In the genomic region with DNA sequence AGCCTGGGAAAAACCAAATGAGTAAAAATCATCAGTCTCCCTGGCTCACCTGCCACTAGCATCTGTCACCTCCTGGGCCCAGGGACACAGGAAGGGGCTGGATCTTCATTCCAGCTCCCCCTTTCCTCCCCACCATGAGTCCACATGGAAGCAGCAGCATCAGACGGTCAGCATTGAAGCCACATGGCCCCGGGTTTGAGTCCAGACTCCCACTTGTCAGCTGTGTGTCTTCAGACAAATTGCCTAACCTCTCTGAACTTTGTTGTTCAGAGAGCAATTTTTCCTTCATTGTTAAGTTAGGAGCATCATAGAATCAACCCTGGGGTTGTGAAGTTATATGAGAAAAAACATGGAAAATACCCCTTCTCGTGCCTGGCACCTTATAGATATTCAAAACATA, we compare ENCODE assay signal across 4 cellular contexts.
TF ChIP-seq lines count a peak whose summit lies in the region.

No MANE protein-coding gene starts in this region.

TF ChIP-seq in SK-N-SH, 30 proteins besides CTCF, POLR2A, EP300 and RAD21:
- TF ChIP-seq CHD2 (IDR thresholded peaks at IDR 0.05; ENCODE audit: low read length, partially characterized antibody) (no peak), TEAD4 (IDR thresholded peaks at IDR 0.05; ENCODE audit: borderline replicate concordance, insufficient read depth) (no peak), POLR2AphosphoS5 (IDR thresholded peaks at IDR 0.05; ENCODE audit: low read depth, low read length) (no peak), RCOR1 (IDR thresholded peaks at IDR 0.05; ENCODE audit: low read length) (0 out of 2 replicates have a peak, but pooled peaks have one; percentile 30)
- TF ChIP-seq, protein P1, sequence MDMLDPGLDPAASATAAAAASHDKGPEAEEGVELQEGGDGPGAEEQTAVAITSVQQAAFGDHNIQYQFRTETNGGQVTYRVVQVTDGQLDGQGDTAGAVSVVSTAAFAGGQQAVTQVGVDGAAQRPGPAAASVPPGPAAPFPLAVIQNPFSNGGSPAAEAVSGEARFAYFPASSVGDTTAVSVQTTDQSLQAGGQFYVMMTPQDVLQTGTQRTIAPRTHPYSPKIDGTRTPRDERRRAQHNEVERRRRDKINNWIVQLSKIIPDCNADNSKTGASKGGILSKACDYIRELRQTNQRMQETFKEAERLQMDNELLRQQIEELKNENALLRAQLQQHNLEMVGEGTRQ (IDR thresholded peaks at IDR 0.05; ENCODE audit: borderline replicate concordance, low read depth, low read length) = no peak

TF ChIP-seq in SK-N-SH treated with all-trans-retinoic acid at 6 μM for 48 hours, 23 proteins besides CTCF, POLR2A, EP300 and RAD21:
- no peak for TF ChIP-seq CSDC2 (CRISPR knock-in tag; IDR thresholded peaks at IDR 0.05)
- no peak for TF ChIP-seq SNAI2 (CRISPR knock-in tag; IDR thresholded peaks at IDR 0.05)
- no peak for TF ChIP-seq ZFP3 (CRISPR knock-in tag; IDR thresholded peaks at IDR 0.05)
- no peak for TF ChIP-seq TCF4 (CRISPR knock-in tag; IDR thresholded peaks at IDR 0.05; ENCODE audit: borderline replicate concordance)
- no peak for TF ChIP-seq POU6F1 (CRISPR knock-in tag; IDR thresholded peaks at IDR 0.05; ENCODE audit: borderline replicate concordance, low read depth)
- TF ChIP-seq PATZ1 (CRISPR knock-in tag; IDR thresholded peaks at IDR 0.05; ENCODE audit: borderline replicate concordance) = no peak
- TF ChIP-seq ZFP30 (CRISPR knock-in tag; IDR thresholded peaks at IDR 0.05) = no peak

TF ChIP-seq in HEK293, 187 proteins besides CTCF, POLR2A, EP300 and RAD21:
- no peak for TF ChIP-seq ZNF629 (tag by site-specific recombination; IDR thresholded peaks at IDR 0.05)
- no peak for TF ChIP-seq ZBTB44 (tag by site-specific recombination; IDR thresholded peaks at IDR 0.05)
- no peak for TF ChIP-seq ZFP69B (tag by site-specific recombination; IDR thresholded peaks at IDR 0.05)
- TF ChIP-seq ZNF768 (tag by site-specific recombination; IDR thresholded peaks at IDR 0.05) = 0 out of 2 replicates have a peak, but pooled peaks have one; percentile 72

TF ChIP-seq in H1, 55 proteins besides CTCF, POLR2A, EP300 and RAD21:
- TF ChIP-seq KDM1A (IDR thresholded peaks at IDR 0.05; ENCODE audit: borderline replicate concordance, low read length) (peak; percentile 83; the same call in 1 of the 2 replicates), POLR2AphosphoS5 (IDR thresholded peaks at IDR 0.05; ENCODE audit: low read depth, low read length) (no peak)
TF ChIP-seq in H1: peak in this region for 1.
